Comparison of ENCODE assay signal across 9 cellular contexts in genomic region chr1:236753554-236753953, GRCh38. TPM values are rescaled to one million over a fixed set of nuclear protein-coding genes. Genes with fewer than 3 reads are reported as not detected.
DNase-seq lines count a peak whose midpoint lies in the region; ATAC-seq and TF ChIP-seq lines count a peak whose summit lies in the region.
"Had no signal": no experiment of that assay in that cellular context is flagged by ENCODE, and none has a peak within 500 bp of the region (broad histone marks: within the 10 kb centered on the region; RNA-seq: fewer than 3 reads in every experiment).

No MANE protein-coding gene starts in this region.

- H3K4me1 ChIP-seq in neural progenitor cell: no peaks in the 10 kb centered on the region
- H3K4me1 ChIP-seq: SJSA1 had no signal

- H3K9ac ChIP-seq in neural progenitor cell: no peak overlapping the region

- no peaks in the 10 kb centered on the region for H3K36me3 Mint-ChIP-seq in chondrocyte (ENCODE audit: low read depth)
- H3K36me3 Mint-ChIP-seq in neural progenitor cell: no peaks in the 10 kb centered on the region

- H3K27ac Mint-ChIP-seq in chondrocyte (ENCODE audit: unreplicated experiment): no peak overlapping the region
- no peak overlapping the region for H3K27ac Mint-ChIP-seq in neural progenitor cell

- H3K27ac ChIP-seq in neural progenitor cell: no peak overlapping the region
- H3K27ac ChIP-seq: SJSA1 had no signal

- H3K4me3 ChIP-seq in GM12865 (ENCODE audit: low read depth, low read length) (no peak overlapping the region), neural progenitor cell (no peak overlapping the region)
- H3K4me3 ChIP-seq: SJSA1 had no signal

- no peaks in the 10 kb centered on the region for H3K4me1 Mint-ChIP-seq in chondrocyte (ENCODE audit: low read depth)
- H3K4me1 Mint-ChIP-seq in neural progenitor cell: no peaks in the 10 kb centered on the region

- no peaks in the 10 kb centered on the region for H3K9me3 ChIP-seq in neural progenitor cell (ENCODE audit: low read depth)
- H3K9me3 ChIP-seq: SJSA1 had no signal

- DNase-seq in GM12865 (ENCODE audit: low read depth) (peak; percentile 31), NCI-H1694 (lab: John Stamatoyannopoulos, UW) (peak; percentile 46), chondrocyte (ENCODE audit: low spot score) (no peak), neural progenitor cell (ENCODE audit: low spot score) (peak; percentile 49)
- no peak for DNase-seq in activated T-cell treated with anti-CD3 and anti-CD28 coated beads, Interleukin-2, amount 50 U/mL, for 48 hours
- no peak for DNase-seq in stimulated activated CD4-positive, alpha-beta T cell treated with anti-CD3 and anti-CD28 coated beads, Interleukin-4, amount 100 ng/mL, for 1 hour

- TF ChIP-seq CTCF in GM12865 (IDR thresholded peaks at IDR 0.05; ENCODE audit: insufficient read depth, low read depth, low read length, missing control alignments): peak; percentile 17
- TF ChIP-seq CTCF in chondrocyte (IDR thresholded peaks at IDR 0.05): peak; percentile 71
- peak; percentile 45 for TF ChIP-seq CTCF in neural progenitor cell (IDR thresholded peaks at IDR 0.05)

- no peaks in the 10 kb centered on the region for H3F3A ChIP-seq in neural progenitor cell (ENCODE audit: low read depth)

- H3K27me3 ChIP-seq in neural progenitor cell: no peaks in the 10 kb centered on the region

- H4K20me1 ChIP-seq in neural progenitor cell (ENCODE audit: low read depth): no peaks in the 10 kb centered on the region

- H3K9me3 Mint-ChIP-seq in chondrocyte (ENCODE audit: low read depth): no peaks in the 10 kb centered on the region
- no peaks in the 10 kb centered on the region for H3K9me3 Mint-ChIP-seq in neural progenitor cell

- H2AFZ ChIP-seq in neural progenitor cell (replicated peaks): no peak overlapping the region

- no peaks in the 10 kb centered on the region for H3K79me2 ChIP-seq in neural progenitor cell (ENCODE audit: low read depth)

- no peak overlapping the region for H3K4me2 ChIP-seq in neural progenitor cell

- ATAC-seq in GM19035 (IDR thresholded peaks at IDR 0.05; ENCODE audit: unreplicated experiment) (no peak), HG03520 (IDR thresholded peaks at IDR 0.05; ENCODE audit: unreplicated experiment) (no peak)

- H3K36me3 ChIP-seq in neural progenitor cell: no peaks in the 10 kb centered on the region
- H3K36me3 ChIP-seq: SJSA1 had no signal

- H3K27me3 Mint-ChIP-seq in chondrocyte (ENCODE audit: low read depth) (peaks cover 3% of the 10 kb centered on the region), neural progenitor cell (ENCODE audit: insufficient read depth, low read depth) (peaks cover 2% of the 10 kb centered on the region)

- H3K4me3 Mint-ChIP-seq in chondrocyte (ENCODE audit: unreplicated experiment) (no peak overlapping the region), neural progenitor cell (no peak overlapping the region)

RNA-seq across cellular contexts. Expression of gene MTR, which starts 41.5 kb away (rescaled TPM):
- total RNA-seq in chondrocyte: 36.8 to 45.5 TPM (median 39.1 TPM) in 3 replicates
- 19.7 and 27.3 TPM in 2 replicates for total RNA-seq in neural progenitor cell (ENCODE audit: low replicate concordance)

Comparison
In these comparisons a context has a peak if more than half of its experiments do, and no peak if none do; other contexts are left out.
1. DNase-seq: peak in GM12865 (single experiment), NCI-H1694 (single experiment) and neural progenitor cell (single experiment); none in chondrocyte (single experiment), activated T-cell treated with anti-CD3 and anti-CD28 coated beads, Interleukin-2, amount 50 U/mL, for 48 hours (0 of 2) and stimulated activated CD4-positive, alpha-beta T cell treated with anti-CD3 and anti-CD28 coated beads, Interleukin-4, amount 100 ng/mL, for 1 hour (single experiment).
2. CTCF ChIP-seq: peak in every context shown above with its lines; median percentile 71 in chondrocyte; 45 in neural progenitor cell; 17 in GM12865.